ENCODE assay signal across 8 cellular contexts in genomic region chr1:24502168-24503002, GRCh38. TPM values are rescaled to one million over a fixed set of nuclear protein-coding genes. Genes with fewer than 3 reads are reported as not detected.
A peak's percentile ranks its signal among the peaks of the same experiment; 100 is the strongest.
DNase-seq lines count a peak whose midpoint lies in the region; ATAC-seq, FAIRE-seq and TF ChIP-seq lines count a peak whose summit lies in the region.

RCAN3 (plus strand) TSS chr1:24502836; CDS start chr1:24514373, 11,537 bp downstream.

- no peaks in the 10 kb centered on the region for H3K9me3 Mint-ChIP-seq in T-cell

- H3K27ac Mint-ChIP-seq in T-cell, result peak within 1 kb of the TSS; percentile 92 to 99

- POLR2A ChIA-PET in T-cell (lab: Charles Lee), result interaction anchor here (0.5 to 4.4 kb wide), 16 partner anchors 15 to 87 kb away, joined by 3 to 30 read pairs (median 4); partner anchors contain the start of gene NIPAL3 (in 2 of the 2)

- H3K9me3 ChIP-seq in cardiac muscle cell (ENCODE audit: low read depth), result no peaks in the 10 kb centered on the region
- H3K9me3 ChIP-seq in pancreas, result no peaks in the 10 kb centered on the region
- H3K9me3 ChIP-seq in thymus (ENCODE audit: control insufficient read depth), result no peaks in the 10 kb centered on the region

- no peak for FAIRE-seq in pancreas (lab: Jason Lieb, UNC)

- H3K4me1 Mint-ChIP-seq in T-cell, result peaks cover 66 to 77% (median 74%) of the 10 kb centered on the region in 3 donors

- H3K4me1 ChIP-seq in cardiac muscle cell (ENCODE audit: low read depth) (peaks cover 5% of the 10 kb centered on the region), pancreas (peaks cover 4 to 39% (median 22%) of the 10 kb centered on the region in 3 donors), thymus (ENCODE audit: control insufficient read depth, insufficient read depth, low read length) (no peaks in the 10 kb centered on the region)

- intact Hi-C loops in pancreas (cut with DNase I), result no loop called here

- peaks cover 24% of the 10 kb centered on the region for H3K36me3 Mint-ChIP-seq in T-cell

- no peaks in the 10 kb centered on the region for H3K36me3 ChIP-seq in cardiac muscle cell
- H3K36me3 ChIP-seq in pancreas, result no peaks in the 10 kb centered on the region
- no peaks in the 10 kb centered on the region for H3K36me3 ChIP-seq in thymus (ENCODE audit: control insufficient read depth, insufficient read depth)

- TF ChIP-seq CTCF in cardiac muscle cell (IDR thresholded peaks at IDR 0.05; ENCODE audit: low read depth, low read length) (no peak), pancreas (IDR thresholded peaks at IDR 0.05) (no peak)

- ATAC-seq in T-cell (replicated peaks in 1 of 4) (peak; percentile 73 to 81 (median 75)), pancreas (peak; percentile 86 to 92 (median 86))

- 0 to 1% methylated on average over 24 to 80 of the region's 80 CpGs for WGBS in pancreas, 2 donors
- under 1% methylated on average over 80 of the region's 80 CpGs for WGBS in thymus

- peak within 1 kb of the TSS; percentile 99 to 100 (median 99) for H3K4me3 Mint-ChIP-seq in T-cell

- H3K4me3 ChIP-seq in cardiac muscle cell, result peak within 1 kb of the TSS; percentile 50
- H3K4me3 ChIP-seq in pancreas, result peak within 1 kb of the TSS; percentile 51 to 71 (median 66)
- H3K4me3 ChIP-seq in thymus (ENCODE audit: low read length), result peak within 1 kb of the TSS; percentile 83

- no peak within 1 kb of the TSS for H3K27ac ChIP-seq in cardiac muscle cell
- peak within 1 kb of the TSS; percentile 80 to 96 (median 89) for H3K27ac ChIP-seq in pancreas
- H3K27ac ChIP-seq in thymus (ENCODE audit: low read depth), result peak within 1 kb of the TSS; percentile 97

- CTCF ChIA-PET in T-cell (lab: Charles Lee), result interaction anchor here (0.6 to 4.4 kb wide), 10 partner anchors 13 to 296 kb away, joined by 3 to 29 read pairs (median 8); partner anchors contain the start of genes NIPAL3 (in 1 of the 2) and STPG1 (in 1 of the 2)

- no peaks in the 10 kb centered on the region for H3K27me3 ChIP-seq in cardiac muscle cell
- no peaks in the 10 kb centered on the region for H3K27me3 ChIP-seq in pancreas
- H3K27me3 ChIP-seq in thymus (ENCODE audit: control insufficient read depth, insufficient read depth), result no peaks in the 10 kb centered on the region

- peaks cover 0 to 2% of the 10 kb centered on the region in 2 donors for H3K27me3 Mint-ChIP-seq in T-cell

- DNase-seq in CD1c-positive myeloid dendritic cell (ENCODE audit: extremely low spot score) (peak; percentile 96), GOT3 (lab: John Stamatoyannopoulos, UW) (peak; percentile 52), NCI-H1436 (lab: John Stamatoyannopoulos, UW) (peak; percentile 80), T-cell (peak; percentile 73 to 93 (median 86)), cardiac muscle cell (ENCODE audit: low read depth in 1 of 2, low spot score in 1 of 2) (peak; percentile 85 to 94), pancreas (peak; percentile 86 to 95 (median 88))
- peak; percentile 71 for DNase-seq in activated naive CD8-positive, alpha-beta T cell treated with anti-CD3 and anti-CD28 coated beads, Interleukin-2, amount 50 U/mL, for 16 hours (ENCODE audit: low read depth, low spot score)

RNA-seq across cellular contexts. Expression of gene RCAN3, which starts in this region (rescaled TPM):
- total RNA-seq in T-cell (100 to 1,000 TPM; 149 to 202 (median 186) TPM), cardiac muscle cell (8.4 and 9.9 TPM in 2 replicates), pancreas (10 to 100 TPM; 11.5 to 14.2 (median 12.4) TPM)
- polyA plus RNA-seq in cardiac muscle cell (6.4 and 7.3 TPM in 2 replicates), pancreas (10 to 100 TPM in 1 of 2 donors, 1 to 10 TPM in 1; 4.0 to 11.6 TPM), thymus (21.2 TPM)

Comparison
In these comparisons a context has a peak if more than half of its experiments do, and no peak if none do; other contexts are left out.
1. RNA of gene RCAN3 (total RNA-seq): 149 to 202 TPM in T-cell; 11.5 to 14.2 TPM in pancreas and 8.4 to 9.9 TPM in cardiac muscle cell; every median in the first group is over 4 times any median in the second.
2. Peak in every context shown above with its lines, with median percentiles within 50 percentile points of each other: DNase-seq and H3K4me3 ChIP-seq.